Comparison of ENCODE assay signal across 28 cellular contexts in the genomic region with DNA sequence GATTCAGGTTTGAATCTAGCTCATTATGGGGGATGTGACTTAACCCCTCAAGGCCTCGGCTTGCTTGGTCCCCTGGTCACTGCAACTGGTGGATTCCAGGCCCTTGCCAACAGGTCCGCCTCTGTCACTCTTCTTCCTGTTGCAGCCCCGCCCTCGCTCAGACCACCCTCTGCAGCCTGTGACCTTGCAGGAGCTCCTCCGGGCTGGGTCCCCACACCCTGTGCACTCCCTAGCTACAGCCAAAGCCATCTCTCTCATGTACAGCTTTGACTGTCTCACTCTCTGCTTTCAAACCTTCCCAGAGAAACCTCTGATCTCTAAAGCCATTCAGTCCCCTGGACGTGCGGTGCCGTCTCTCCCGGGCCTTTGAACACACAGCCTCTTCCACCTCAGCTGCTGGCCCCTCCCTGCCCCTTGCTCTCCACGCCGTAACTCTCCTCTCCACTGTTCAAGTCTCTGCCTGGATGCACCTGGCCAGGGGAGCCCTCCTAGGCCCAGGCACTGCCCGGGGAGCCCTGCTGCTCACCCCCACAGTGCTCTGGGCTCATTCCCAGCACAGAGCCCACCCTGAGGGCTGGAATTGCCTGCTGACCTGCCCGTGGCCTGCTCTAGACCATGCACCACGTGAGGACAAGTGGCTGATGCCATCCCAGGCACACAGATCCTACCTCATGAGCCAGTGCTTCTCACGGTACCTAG.
DNase-seq lines count a peak whose midpoint lies in the region; ATAC-seq and TF ChIP-seq lines count a peak whose summit lies in the region.
"Had no signal": no experiment of that assay in that cellular context is flagged by ENCODE, and none has a peak within 500 bp of the region (broad histone marks: within the 10 kb centered on the region; RNA-seq: fewer than 3 reads in every experiment).

No MANE protein-coding gene starts in this region.

- intact Hi-C loops in Right ventricle myocardium inferior (cut with DNase I) (no loop called here), aorta (cut with DNase I) (no loop called here)

- ATAC-seq in Right ventricle myocardium inferior = no peak
- ATAC-seq in aorta (ENCODE audit: low FRiP score) = peak; percentile 16
- no peak for ATAC-seq in HG03108 (IDR thresholded peaks at IDR 0.05; ENCODE audit: unreplicated experiment)
- ATAC-seq: CD8-positive, alpha-beta T cell; PC-3 had no signal

- H3K9me2 ChIP-seq in hepatocyte (replicated peaks; ENCODE audit: insufficient read depth) = no peaks in the 10 kb centered on the region

- H3K9ac ChIP-seq in neural progenitor cell = no peak overlapping the region
- H3K9ac ChIP-seq: KMS-11 had no signal

- H3K4me1 ChIP-seq in right atrium auricular region (no peaks in the 10 kb centered on the region), neural progenitor cell (no peaks in the 10 kb centered on the region), aorta (ENCODE audit: control insufficient read depth in 1 of 2, insufficient read depth in 2 of 2, low read length in 2 of 2) (no peaks in the 10 kb centered on the region), hepatocyte (ENCODE audit: insufficient read depth) (no peaks in the 10 kb centered on the region)

- H3K4me3 Mint-ChIP-seq in chondrocyte (ENCODE audit: unreplicated experiment) (no peak overlapping the region), neural progenitor cell (no peak overlapping the region)
- H3K4me3 Mint-ChIP-seq: B cell; CD8-positive, alpha-beta T cell; HFFc6; IgD-negative memory B cell had no signal

- H3K9me3 ChIP-seq in right atrium auricular region (no peaks in the 10 kb centered on the region), neural progenitor cell (ENCODE audit: low read depth) (no peaks in the 10 kb centered on the region), aorta (ENCODE audit: control insufficient read depth, low read length) (no peaks in the 10 kb centered on the region), hepatocyte (ENCODE audit: low read depth) (no peaks in the 10 kb centered on the region)

- H3K4me1 Mint-ChIP-seq in chondrocyte (ENCODE audit: low read depth) = no peaks in the 10 kb centered on the region
- peaks cover 11% of the 10 kb centered on the region for H3K4me1 Mint-ChIP-seq in neural progenitor cell
- H3K4me1 Mint-ChIP-seq: B cell, IgD-negative memory B cell had no signal

- no peak overlapping the region for H3K4me2 ChIP-seq in neural progenitor cell
- H3K4me2 ChIP-seq in hepatocyte = no peak overlapping the region
- H3K4me2 ChIP-seq: KMS-11 had no signal

- no peaks in the 10 kb centered on the region for H3K36me3 ChIP-seq in right atrium auricular region
- no peaks in the 10 kb centered on the region for H3K36me3 ChIP-seq in neural progenitor cell
- H3K36me3 ChIP-seq in aorta (ENCODE audit: control insufficient read depth in 1 of 2, insufficient read depth in 2 of 2, low read length in 1 of 2) = no peaks in the 10 kb centered on the region
- no peaks in the 10 kb centered on the region for H3K36me3 ChIP-seq in hepatocyte (replicated peaks; ENCODE audit: insufficient read depth, low read depth)

- H3K4me3 ChIP-seq in right atrium auricular region = no peak overlapping the region
- no peak overlapping the region for H3K4me3 ChIP-seq in neural progenitor cell
- no peak overlapping the region for H3K4me3 ChIP-seq in aorta (ENCODE audit: low read length in 2 of 2)
- H3K4me3 ChIP-seq in hepatocyte = no peak overlapping the region

- H3K79me2 ChIP-seq in neural progenitor cell (ENCODE audit: low read depth) (no peaks in the 10 kb centered on the region), hepatocyte (no peaks in the 10 kb centered on the region)

- H3F3A ChIP-seq in neural progenitor cell (ENCODE audit: low read depth) = peaks cover 7% of the 10 kb centered on the region

- H3K9me3 Mint-ChIP-seq in chondrocyte (ENCODE audit: low read depth) = peaks cover 5% of the 10 kb centered on the region
- no peaks in the 10 kb centered on the region for H3K9me3 Mint-ChIP-seq in neural progenitor cell
- H3K9me3 Mint-ChIP-seq: CD8-positive, alpha-beta T cell; IgD-negative memory B cell had no signal

- peak; percentile 18 for DNase-seq in Right ventricle myocardium inferior (ENCODE audit: missing footprints)
- DNase-seq in right atrium auricular region (ENCODE audit: low spot score) = no peak
- peak; percentile 44 for DNase-seq in chondrocyte (ENCODE audit: low spot score)
- no peak for DNase-seq in neural progenitor cell (ENCODE audit: low spot score)
- DNase-seq in aorta = no peak
- DNase-seq in hepatocyte (ENCODE audit: low spot score) = no peak
- no peak for DNase-seq in activated naive CD4-positive, alpha-beta T cell (lab: John Stamatoyannopoulos, UW)
- DNase-seq: Calu3; CD8-positive, alpha-beta T cell; DMS79 treated with DMSO at 0.1 percent for 48 hours; GF-D8; H7; HFFc6; NCI-H1048; NCI-H1417; NCI-H1694; NCI-H2029 treated with DMSO at 0.1 percent for 48 hours; NCI-H446 treated with DMSO at 0.1 percent for 48 hours; NCI-H526; NCI-H82; NK-92 treated with Interleukin-12 subunit alpha and Interleukin-12 subunit beta, amount 100 ng/mL, for 24 hours; PC-3; SHP77 had no signal

- 91% methylated on average over 15 of the region's 15 CpGs for WGBS in aorta, 2 donors
- WGBS in hepatocyte (ENCODE audit: low lambda C conversion rate, missing lambda C conversion rate) = 85% methylated on average over 15 of the region's 15 CpGs

- no peak overlapping the region for H3K27ac ChIP-seq in right atrium auricular region
- no peak overlapping the region for H3K27ac ChIP-seq in neural progenitor cell
- H3K27ac ChIP-seq in aorta (ENCODE audit: low read depth in 1 of 2, low read length in 2 of 2) = no peak overlapping the region
- H3K27ac ChIP-seq in hepatocyte = no peak overlapping the region
- H3K27ac ChIP-seq: 22Rv1, KMS-11 had no signal

- H3K36me3 Mint-ChIP-seq in chondrocyte (ENCODE audit: low read depth) (no peaks in the 10 kb centered on the region), neural progenitor cell (no peaks in the 10 kb centered on the region)
- H3K36me3 Mint-ChIP-seq: CD8-positive, alpha-beta T cell; IgD-negative memory B cell had no signal

- no peaks in the 10 kb centered on the region for H4K20me1 ChIP-seq in neural progenitor cell (ENCODE audit: low read depth)
- H4K20me1 ChIP-seq in hepatocyte (ENCODE audit: insufficient read depth, poor library complexity, severe bottlenecking) = no peaks in the 10 kb centered on the region

- TF ChIP-seq CTCF in right atrium auricular region (IDR thresholded peaks at IDR 0.05) = no peak
- no peak for TF ChIP-seq CTCF in chondrocyte (IDR thresholded peaks at IDR 0.05)
- TF ChIP-seq CTCF in neural progenitor cell (IDR thresholded peaks at IDR 0.05) = no peak
- TF ChIP-seq CTCF in hepatocyte (IDR thresholded peaks at IDR 0.05; ENCODE audit: poor library complexity) = no peak

- H3K27me3 Mint-ChIP-seq in chondrocyte (ENCODE audit: low read depth) = no peaks in the 10 kb centered on the region
- no peaks in the 10 kb centered on the region for H3K27me3 Mint-ChIP-seq in neural progenitor cell (ENCODE audit: insufficient read depth, low read depth)
- H3K27me3 Mint-ChIP-seq: B cell, IgD-negative memory B cell had no signal

- H2AFZ ChIP-seq in neural progenitor cell (replicated peaks) (no peak overlapping the region), hepatocyte (no peak overlapping the region)

- H3K27me3 ChIP-seq in right atrium auricular region (no peaks in the 10 kb centered on the region), neural progenitor cell (no peaks in the 10 kb centered on the region), aorta (ENCODE audit: control insufficient read depth in 1 of 2, insufficient read depth in 2 of 2, low read length in 1 of 2) (no peaks in the 10 kb centered on the region), hepatocyte (no peaks in the 10 kb centered on the region)

- no peak overlapping the region for H3K27ac Mint-ChIP-seq in chondrocyte (ENCODE audit: unreplicated experiment)
- peak overlapping the region; percentile 36 for H3K27ac Mint-ChIP-seq in neural progenitor cell
- H3K27ac Mint-ChIP-seq: B cell; CD8-positive, alpha-beta T cell; HFFc6; IgD-negative memory B cell had no signal

Comparison
In these comparisons a context has a peak if more than half of its experiments do, and no peak if none do; other contexts are left out.
1. DNase-seq: peak in Right ventricle myocardium inferior (single experiment) and chondrocyte (single experiment); none in right atrium auricular region (single experiment), neural progenitor cell (single experiment), aorta (0 of 2), hepatocyte (single experiment) and activated naive CD4-positive, alpha-beta T cell (0 of 4).